In genomic region chr9:95516221-95516735, GRCh38 we compare ENCODE assay signal across 9 cellular contexts. TPM values are rescaled to one million over a fixed set of nuclear protein-coding genes. Genes with fewer than 3 reads are reported as not detected.
A peak's percentile ranks its signal among the peaks of the same experiment; 100 is the strongest.
DNase-seq lines count a peak whose midpoint lies in the region; ATAC-seq, FAIRE-seq and TF ChIP-seq lines count a peak whose summit lies in the region.
"Had no signal": no experiment of that assay in that cellular context is flagged by ENCODE, and none has a peak within 500 bp of the region (broad histone marks: within the 10 kb centered on the region; RNA-seq: fewer than 3 reads in every experiment).

No MANE protein-coding gene starts in this region.

- H3K4me1 ChIP-seq in left ventricle myocardium inferior (peaks cover 41% of the 10 kb centered on the region), skeletal muscle satellite cell (ENCODE audit: control insufficient read depth, insufficient read depth, low read length) (peaks cover 18% of the 10 kb centered on the region)

- no peak for FAIRE-seq in HTR-8/SVneo (lab: Jason Lieb, UNC)
- FAIRE-seq: GM18507 had no signal

- POLR2A ChIA-PET in activated CD8-positive, alpha-beta T cell treated with anti-CD3 and anti-CD28 coated beads for 36 hours (lab: Charles Lee), result interaction anchor here (1.5 kb wide), 1 partner anchor 60 kb away, joined by 3 read pairs; no protein-coding TSS in a partner anchor

- CTCF ChIA-PET in activated CD8-positive, alpha-beta memory T cell treated with anti-CD3 and anti-CD28 coated beads, Interleukin-2, amount 10 ng/mL, durations not matched to agents 7 days and 5 days (lab: Charles Lee), result interaction anchor here (1.0 to 1.5 kb wide), 2 partner anchors 249 to 701 kb away, joined by 3 to 4 read pairs; no protein-coding TSS in a partner anchor
- CTCF ChIA-PET in activated CD8-positive, alpha-beta T cell treated with anti-CD3 and anti-CD28 coated beads for 36 hours (lab: Charles Lee), result no interaction called here

- peaks cover 22% of the 10 kb centered on the region for H3K4me1 Mint-ChIP-seq in activated CD8-positive, alpha-beta memory T cell treated with anti-CD3 and anti-CD28 coated beads, Interleukin-2, amount 10 ng/mL, durations not matched to agents 7 days and 5 days
- peaks cover 27% of the 10 kb centered on the region for H3K4me1 Mint-ChIP-seq in activated CD8-positive, alpha-beta T cell treated with anti-CD3 and anti-CD28 coated beads for 36 hours (ENCODE audit: low read depth)

- H3K4me3 ChIP-seq in left ventricle myocardium inferior (peak overlapping the region; percentile 77), skeletal muscle satellite cell (ENCODE audit: low read length) (peak overlapping the region; percentile 83)

- no peaks in the 10 kb centered on the region for H3K27me3 ChIP-seq in left ventricle myocardium inferior (ENCODE audit: low read depth)
- H3K27me3 ChIP-seq in skeletal muscle satellite cell (ENCODE audit: control insufficient read depth, insufficient read depth, low read length), result peaks cover 35% of the 10 kb centered on the region

- intact Hi-C loops in activated CD8-positive, alpha-beta T cell treated with anti-CD3 and anti-CD28 coated beads for 36 hours (cut with micrococcal nuclease), result no loop called here
- intact Hi-C loops in left ventricle myocardium inferior (cut with micrococcal nuclease), result no loop called here

- peak overlapping the region; percentile 48 for H3K9ac ChIP-seq in skeletal muscle satellite cell (ENCODE audit: low read depth, low read length)

- TF ChIP-seq CTCF in activated CD8-positive, alpha-beta T cell treated with anti-CD3 and anti-CD28 coated beads for 36 hours (IDR thresholded peaks at IDR 0.05), result no peak
- TF ChIP-seq CTCF in left ventricle myocardium inferior (IDR thresholded peaks at IDR 0.05; ENCODE audit: borderline replicate concordance), result no peak

- H3K27ac ChIP-seq in left ventricle myocardium inferior (replicated peaks), result peak overlapping the region; percentile 58

- H3K36me3 ChIP-seq in left ventricle myocardium inferior (no peaks in the 10 kb centered on the region), skeletal muscle satellite cell (ENCODE audit: insufficient read depth, low read length) (no peaks in the 10 kb centered on the region)

- no peaks in the 10 kb centered on the region for H3K9me3 ChIP-seq in left ventricle myocardium inferior (replicated peaks)
- peaks cover 3% of the 10 kb centered on the region for H3K9me3 ChIP-seq in skeletal muscle satellite cell (replicated peaks; ENCODE audit: low read length)

- DNase-seq in activated CD8-positive, alpha-beta memory T cell treated with anti-CD3 and anti-CD28 coated beads, Interleukin-2, amount 10 ng/mL, durations not matched to agents 7 days and 5 days, result no peak
- no peak for DNase-seq in activated CD8-positive, alpha-beta memory T cell treated with anti-CD3 and anti-CD28 coated beads for 24 hours
- DNase-seq in activated CD8-positive, alpha-beta T cell treated with anti-CD3 and anti-CD28 coated beads for 36 hours, result no peak
- no peak for DNase-seq in left ventricle myocardium inferior
- DNase-seq in HTR-8/SVneo (ENCODE audit: insufficient read length, low spot score), result no peak
- no peak for DNase-seq in NCI-H1694 treated with DMSO at 0.1 percent for 48 hours (lab: John Stamatoyannopoulos, UW)

- peak; percentile 38 for ATAC-seq in activated CD8-positive, alpha-beta memory T cell treated with anti-CD3 and anti-CD28 coated beads, Interleukin-2, amount 10 ng/mL, durations not matched to agents 7 days and 5 days
- ATAC-seq in activated CD8-positive, alpha-beta T cell treated with anti-CD3 and anti-CD28 coated beads for 36 hours, result no peak
- ATAC-seq in HG03139 (IDR thresholded peaks at IDR 0.05; ENCODE audit: unreplicated experiment), result no peak

- peak overlapping the region; percentile 99 for H3K4me2 ChIP-seq in skeletal muscle satellite cell (ENCODE audit: low read length)

- H3K4me3 Mint-ChIP-seq in activated CD8-positive, alpha-beta memory T cell treated with anti-CD3 and anti-CD28 coated beads, Interleukin-2, amount 10 ng/mL, durations not matched to agents 7 days and 5 days, result peak overlapping the region; percentile 83
- H3K4me3 Mint-ChIP-seq in activated CD8-positive, alpha-beta T cell treated with anti-CD3 and anti-CD28 coated beads for 36 hours, result peak overlapping the region; percentile 95

- H3K36me3 Mint-ChIP-seq in activated CD8-positive, alpha-beta memory T cell treated with anti-CD3 and anti-CD28 coated beads, Interleukin-2, amount 10 ng/mL, durations not matched to agents 7 days and 5 days, result no peaks in the 10 kb centered on the region
- H3K36me3 Mint-ChIP-seq in activated CD8-positive, alpha-beta T cell treated with anti-CD3 and anti-CD28 coated beads for 36 hours (ENCODE audit: low read depth), result peaks cover 20% of the 10 kb centered on the region

- peak overlapping the region; percentile 47 for H3K27ac Mint-ChIP-seq in activated CD8-positive, alpha-beta memory T cell treated with anti-CD3 and anti-CD28 coated beads, Interleukin-2, amount 10 ng/mL, durations not matched to agents 7 days and 5 days
- H3K27ac Mint-ChIP-seq in activated CD8-positive, alpha-beta T cell treated with anti-CD3 and anti-CD28 coated beads for 36 hours, result peak overlapping the region; percentile 88

- no peaks in the 10 kb centered on the region for H3K9me3 Mint-ChIP-seq in activated CD8-positive, alpha-beta memory T cell treated with anti-CD3 and anti-CD28 coated beads, Interleukin-2, amount 10 ng/mL, durations not matched to agents 7 days and 5 days (ENCODE audit: low read depth)
- H3K9me3 Mint-ChIP-seq in activated CD8-positive, alpha-beta T cell treated with anti-CD3 and anti-CD28 coated beads for 36 hours, result peaks cover 6% of the 10 kb centered on the region

- peaks cover 72% of the 10 kb centered on the region for H3K27me3 Mint-ChIP-seq in activated CD8-positive, alpha-beta memory T cell treated with anti-CD3 and anti-CD28 coated beads, Interleukin-2, amount 10 ng/mL, durations not matched to agents 7 days and 5 days
- peaks cover 32% of the 10 kb centered on the region for H3K27me3 Mint-ChIP-seq in activated CD8-positive, alpha-beta T cell treated with anti-CD3 and anti-CD28 coated beads for 36 hours

RNA-seq across cellular contexts. Expression of gene PTCH1, which starts 0.5 kb away (rescaled TPM):
- 10 to 100 TPM; 15.2 to 17.4 TPM for total RNA-seq in activated CD8-positive, alpha-beta memory T cell treated with anti-CD3 and anti-CD28 coated beads, Interleukin-2, amount 10 ng/mL, durations not matched to agents 7 days and 5 days
- 1 to 10 TPM; 5.4 to 7.3 TPM for total RNA-seq in activated CD8-positive, alpha-beta T cell treated with anti-CD3 and anti-CD28 coated beads for 36 hours
- total RNA-seq in left ventricle myocardium inferior, result 6.6 TPM
- 3.5 and 3.9 TPM in 2 replicates for total RNA-seq in skeletal muscle satellite cell (2012; rRNA removed)
